ENCODE assay signal across 28 cellular contexts in genomic region chr10:47410862-47411261, GRCh38. TPM values are rescaled to one million over a fixed set of nuclear protein-coding genes. Genes with fewer than 3 reads are reported as not detected.
"Had no signal": no experiment of that assay in that cellular context is flagged by ENCODE, and none has a peak within 500 bp of the region (broad histone marks: within the 10 kb centered on the region; RNA-seq: fewer than 3 reads in every experiment).

No MANE protein-coding gene starts in this region.

- H3K4me3 ChIP-seq: cardiac muscle cell, MG63, SJCRH30, SK-N-MC had no signal

- H3K36me3 ChIP-seq: cardiac muscle cell, MG63, SJCRH30 had no signal

- DNase-seq: activated CD4-positive, alpha-beta T cell treated with anti-CD3 and anti-CD28 coated beads, Interleukin-2, amount 10 ng/mL, durations not matched to agents 24 days and 14 days; activated CD4-positive, alpha-beta T cell treated with anti-CD3 and anti-CD28 coated beads, Interleukin-2, amount 50 U/mL, for 4 hours; activated CD8-positive, alpha-beta T cell treated with anti-CD3 and anti-CD28 coated beads for 36 hours; activated effector memory CD4-positive, alpha-beta T cell treated with anti-CD3 and anti-CD28 coated beads, Interleukin-2, amount 50 U/mL, for 16 hours; activated naive CD4-positive, alpha-beta T cell; activated naive CD4-positive, alpha-beta T cell treated with anti-CD3 and anti-CD28 coated beads, Interleukin-2, amount 50 U/mL, for 16 hours; activated naive CD8-positive, alpha-beta T cell treated with anti-CD3 and anti-CD28 coated beads for 36 hours; activated T-cell treated with anti-CD3 and anti-CD28 coated beads, Interleukin-2, amount 50 U/mL, for 1 hour; activated T-cell treated with anti-CD3 and anti-CD28 coated beads, Interleukin-2, amount 50 U/mL, for 72 hours; amniotic stem cell; aorta; Kasumi-1; MG63; NCI-H1048; NCI-H1105 treated with DMSO at 0.1 percent for 48 hours; NCI-H1436; NCI-H1694; NCI-H1930; NCI-H2081 treated with DMSO at 0.1 percent for 48 hours; NCI-H345; NCI-H524 treated with DMSO at 0.1 percent for 48 hours; PC-3; SHP77; SJCRH30 had no signal

- H3K4me1 ChIP-seq: SJCRH30 had no signal

- H3K27ac ChIP-seq: cardiac muscle cell, SJCRH30, SK-N-MC had no signal

- H3K27me3 ChIP-seq: cardiac muscle cell, MG63, SJCRH30 had no signal

- H3K9me3 ChIP-seq: MG63, SJCRH30 had no signal

RNA-seq across cellular contexts. Expression of gene ZNF488, which starts 26.8 kb away (rescaled TPM):
- total RNA-seq: activated CD4-positive, alpha-beta T cell treated with anti-CD3 and anti-CD28 coated beads, Interleukin-2, amount 10 ng/mL, durations not matched to agents 24 days and 14 days; NCI-H460; T-helper 1 cell treated with Interleukin-12 subunit alpha and Interleukin-12 subunit beta and Interleukin-4 antibody, amounts not matched to agents 30 ng/mL and 1 ng/mL, for 36 hours had no signal
